Comparison of ENCODE assay signal across 8 cellular contexts in genomic region chr2:111897630-111897923, GRCh38. TPM values are rescaled to one million over a fixed set of nuclear protein-coding genes. Genes with fewer than 3 reads are reported as not detected.
DNase-seq lines count a peak whose midpoint lies in the region; ATAC-seq and TF ChIP-seq lines count a peak whose summit lies in the region.

No MANE protein-coding gene starts in this region.

- no peak for ATAC-seq in activated T-cell treated with anti-CD3 and anti-CD28 coated beads, Interleukin-2, amount 50 U/mL, for 72 hours (replicated peaks in 1 of 2)
- ATAC-seq in activated naive CD8-positive, alpha-beta T cell treated with anti-CD3 and anti-CD28 coated beads, Interleukin-2, amount 10 ng/mL, durations not matched to agents 7 days and 5 days (ENCODE audit: low read depth), result peak; percentile 38
- ATAC-seq in right lobe of liver (no peak), upper lobe of left lung (ENCODE audit: low FRiP score in 2 of 2) (no peak)

- peaks cover 16% of the 10 kb centered on the region for H3K4me1 Mint-ChIP-seq in activated T-cell treated with anti-CD3 and anti-CD28 coated beads, Interleukin-2, amount 50 U/mL, for 72 hours (ENCODE audit: low read depth)
- peaks cover 10% of the 10 kb centered on the region for H3K4me1 Mint-ChIP-seq in activated naive CD8-positive, alpha-beta T cell treated with anti-CD3 and anti-CD28 coated beads, Interleukin-2, amount 10 ng/mL, durations not matched to agents 7 days and 5 days

- no peaks in the 10 kb centered on the region for H3K36me3 Mint-ChIP-seq in activated T-cell treated with anti-CD3 and anti-CD28 coated beads, Interleukin-2, amount 50 U/mL, for 72 hours (ENCODE audit: insufficient read depth in 2 of 2)
- no peaks in the 10 kb centered on the region for H3K36me3 Mint-ChIP-seq in activated naive CD8-positive, alpha-beta T cell treated with anti-CD3 and anti-CD28 coated beads, Interleukin-2, amount 10 ng/mL, durations not matched to agents 7 days and 5 days

- TF ChIP-seq EP300 in upper lobe of left lung (IDR thresholded peaks at IDR 0.05), result no peak

- H3K4me1 ChIP-seq in right lobe of liver (peaks cover 0 to 34% (median 15%) of the 10 kb centered on the region in 4 donors), upper lobe of left lung (peaks cover 14 to 28% (median 25%) of the 10 kb centered on the region in 4 donors)

- POLR2A ChIA-PET in activated naive CD8-positive, alpha-beta T cell treated with anti-CD3 and anti-CD28 coated beads, Interleukin-2, amount 10 ng/mL, durations not matched to agents 7 days and 5 days (lab: Charles Lee), result interaction anchor here (1.3 kb wide), 1 partner anchor 13 kb away, joined by 4 read pairs; the partner anchor contains the start of gene ANAPC1

- peak overlapping the region; percentile 78 to 91 for H3K4me3 Mint-ChIP-seq in activated T-cell treated with anti-CD3 and anti-CD28 coated beads, Interleukin-2, amount 50 U/mL, for 72 hours
- peak overlapping the region; percentile 75 for H3K4me3 Mint-ChIP-seq in activated naive CD8-positive, alpha-beta T cell treated with anti-CD3 and anti-CD28 coated beads, Interleukin-2, amount 10 ng/mL, durations not matched to agents 7 days and 5 days

- TF ChIP-seq POLR2A in right lobe of liver (IDR thresholded peaks at IDR 0.05) (no peak), upper lobe of left lung (IDR thresholded peaks at IDR 0.05) (no peak)

- H3K27me3 ChIP-seq in right lobe of liver, result no peaks in the 10 kb centered on the region
- H3K27me3 ChIP-seq in upper lobe of left lung, result no peaks in the 10 kb centered on the region

- H3K4me3 ChIP-seq in right lobe of liver (peak overlapping the region; percentile 67 to 82 (median 76)), upper lobe of left lung (peak overlapping the region; percentile 66 to 94 (median 75))

- no peaks in the 10 kb centered on the region for H3K9me3 Mint-ChIP-seq in activated T-cell treated with anti-CD3 and anti-CD28 coated beads, Interleukin-2, amount 50 U/mL, for 72 hours
- H3K9me3 Mint-ChIP-seq in activated naive CD8-positive, alpha-beta T cell treated with anti-CD3 and anti-CD28 coated beads, Interleukin-2, amount 10 ng/mL, durations not matched to agents 7 days and 5 days, result no peaks in the 10 kb centered on the region

- no peaks in the 10 kb centered on the region for H3K36me3 ChIP-seq in right lobe of liver
- no peaks in the 10 kb centered on the region for H3K36me3 ChIP-seq in upper lobe of left lung

- no peak for TF ChIP-seq CTCF in right lobe of liver (IDR thresholded peaks at IDR 0.05)
- TF ChIP-seq CTCF in upper lobe of left lung (IDR thresholded peaks at IDR 0.05), result no peak

- no peak for DNase-seq in activated T-cell treated with anti-CD3 and anti-CD28 coated beads, Interleukin-2, amount 50 U/mL, for 72 hours
- DNase-seq in activated T-cell treated with anti-CD3 and anti-CD28 coated beads, Interleukin-2, amount 50 U/mL, for 1 hour, result no peak
- no peak for DNase-seq in activated naive CD8-positive, alpha-beta T cell treated with anti-CD3 and anti-CD28 coated beads, Interleukin-2, amount 10 ng/mL, durations not matched to agents 7 days and 5 days
- DNase-seq in right lobe of liver (no peak), upper lobe of left lung (no peak), NCI-H2107 treated with DMSO at 0.1 percent for 48 hours (lab: John Stamatoyannopoulos, UW; ENCODE audit: unreplicated experiment) (no peak), NCI-H1694 treated with DMSO at 0.1 percent for 48 hours (lab: John Stamatoyannopoulos, UW) (no peak)
- no peak for DNase-seq in activated CD4-positive, CD25-positive, alpha-beta regulatory T cell treated with anti-CD3 and anti-CD28 coated beads, Interleukin-2, amount 50 U/mL, for 72 hours

- H3K9me3 ChIP-seq in right lobe of liver, result no peaks in the 10 kb centered on the region
- no peaks in the 10 kb centered on the region for H3K9me3 ChIP-seq in upper lobe of left lung

- 4% methylated on average over 7 of the region's 7 CpGs for WGBS in right lobe of liver (ENCODE audit: insufficient coverage, low coverage, low lambda C conversion rate, missing lambda C conversion rate)
- 5 to 8% methylated on average over 7 of the region's 7 CpGs for WGBS in upper lobe of left lung, 2 donors

- intact Hi-C loops in right lobe of liver (cut with DNase I), result no loop called here

- peaks cover 15% of the 10 kb centered on the region for H3K27me3 Mint-ChIP-seq in activated T-cell treated with anti-CD3 and anti-CD28 coated beads, Interleukin-2, amount 50 U/mL, for 72 hours (ENCODE audit: low read depth)
- peaks cover 47% of the 10 kb centered on the region for H3K27me3 Mint-ChIP-seq in activated naive CD8-positive, alpha-beta T cell treated with anti-CD3 and anti-CD28 coated beads, Interleukin-2, amount 10 ng/mL, durations not matched to agents 7 days and 5 days

- H3K27ac Mint-ChIP-seq in activated T-cell treated with anti-CD3 and anti-CD28 coated beads, Interleukin-2, amount 50 U/mL, for 72 hours, result no peak overlapping the region
- H3K27ac Mint-ChIP-seq in activated naive CD8-positive, alpha-beta T cell treated with anti-CD3 and anti-CD28 coated beads, Interleukin-2, amount 10 ng/mL, durations not matched to agents 7 days and 5 days, result no peak overlapping the region

- H3K27ac ChIP-seq in right lobe of liver (peak overlapping the region; percentile 62 to 68 (median 65)), upper lobe of left lung (peak overlapping the region; percentile 79 to 92 (median 85))

RNA-seq across cellular contexts. Expression of gene MERTK, which starts 0.8 kb away (rescaled TPM):
- total RNA-seq in activated T-cell treated with anti-CD3 and anti-CD28 coated beads, Interleukin-2, amount 50 U/mL, for 72 hours, result 1 to 10 TPM; 2.0 to 3.0 TPM
- under 1 TPM; 0.74 to 0.89 TPM for total RNA-seq in activated naive CD8-positive, alpha-beta T cell treated with anti-CD3 and anti-CD28 coated beads, Interleukin-2, amount 10 ng/mL, durations not matched to agents 7 days and 5 days
- total RNA-seq in right lobe of liver (10 to 100 TPM; 10.6 to 18.3 (median 13.1) TPM), upper lobe of left lung (100 to 1,000 TPM in 1 of 6 donors, 10 to 100 TPM in 5; 15.5 to 141 (median 21.9) TPM)

RNA-seq across cellular contexts. Expression of gene ANAPC1, which starts 13.6 kb away (rescaled TPM):
- 10 to 100 TPM; 89.9 to 92.8 TPM for total RNA-seq in activated T-cell treated with anti-CD3 and anti-CD28 coated beads, Interleukin-2, amount 50 U/mL, for 72 hours
- 10 to 100 TPM; 55.9 to 58.8 TPM for total RNA-seq in activated naive CD8-positive, alpha-beta T cell treated with anti-CD3 and anti-CD28 coated beads, Interleukin-2, amount 10 ng/mL, durations not matched to agents 7 days and 5 days
- total RNA-seq in right lobe of liver, result 10 to 100 TPM; 14.4 to 40.3 (median 17.7) TPM
- total RNA-seq in upper lobe of left lung, result 10 to 100 TPM; 26.8 to 47.1 (median 36.4) TPM
